29 cellular contexts compared by ENCODE assay signal in genomic region chr11:32817181-32817842, GRCh38. TPM values are rescaled to one million over a fixed set of nuclear protein-coding genes. Genes with fewer than 3 reads are reported as not detected.
DNase-seq lines count a peak whose midpoint lies in the region; ATAC-seq, FAIRE-seq and TF ChIP-seq lines count a peak whose summit lies in the region.
"Had no signal": no experiment of that assay in that cellular context is flagged by ENCODE, and none has a peak within 500 bp of the region (broad histone marks: within the 10 kb centered on the region; RNA-seq: fewer than 3 reads in every experiment).

No MANE protein-coding gene starts in this region.

- no peak overlapping the region for H3K27ac ChIP-seq in astrocyte (ENCODE audit: low read depth, low read length)
- H3K27ac ChIP-seq: left ventricle myocardium inferior, right lobe of liver had no signal

- no peaks in the 10 kb centered on the region for H3K79me2 ChIP-seq in astrocyte (ENCODE audit: insufficient read depth, low read length)

- H3K4me1 Mint-ChIP-seq in activated naive CD4-positive, alpha-beta T cell treated with anti-CD3 and anti-CD28 coated beads, Interleukin-2, amount 50 U/mL, for 24 hours = peaks cover 18% of the 10 kb centered on the region
- H3K4me1 Mint-ChIP-seq in activated naive CD4-positive, alpha-beta T cell treated with anti-CD3 and anti-CD28 coated beads for 36 hours (ENCODE audit: low read depth) = peaks cover 22% of the 10 kb centered on the region
- no peaks in the 10 kb centered on the region for H3K4me1 Mint-ChIP-seq in astrocyte (ENCODE audit: low read depth, unreplicated experiment)
- H3K4me1 Mint-ChIP-seq in stimulated activated effector memory CD8-positive, alpha-beta T cell treated with anti-CD3 and anti-CD28 coated beads, Interleukin-12 subunit alpha, Interleukin-12 subunit beta, amount 100 ng/mL, for 72 hours = peaks cover 8% of the 10 kb centered on the region
- H3K4me1 Mint-ChIP-seq: activated B cell treated with CpG ODN at 0.5 μM for 24 hours, endodermal cell, naive B cell had no signal

- H3K27me3 Mint-ChIP-seq in activated naive CD4-positive, alpha-beta T cell treated with anti-CD3 and anti-CD28 coated beads, Interleukin-2, amount 50 U/mL, for 24 hours = no peaks in the 10 kb centered on the region
- peaks cover 7% of the 10 kb centered on the region for H3K27me3 Mint-ChIP-seq in activated naive CD4-positive, alpha-beta T cell treated with anti-CD3 and anti-CD28 coated beads for 36 hours (ENCODE audit: low read depth)
- H3K27me3 Mint-ChIP-seq in astrocyte (ENCODE audit: low read depth, unreplicated experiment) = peaks cover 2% of the 10 kb centered on the region
- H3K27me3 Mint-ChIP-seq: activated B cell treated with CpG ODN at 0.5 μM for 24 hours; dendritic cell treated with granulocyte-macrophage colony-stimulating factor and Interleukin-4, amounts not matched to agents 40 ng/mL and 50 ng/mL, for 4 days had no signal

- H3K36me3 Mint-ChIP-seq in activated naive CD4-positive, alpha-beta T cell treated with anti-CD3 and anti-CD28 coated beads, Interleukin-2, amount 50 U/mL, for 24 hours = no peaks in the 10 kb centered on the region
- H3K36me3 Mint-ChIP-seq in activated naive CD4-positive, alpha-beta T cell treated with anti-CD3 and anti-CD28 coated beads for 36 hours (ENCODE audit: low read depth) = no peaks in the 10 kb centered on the region
- no peaks in the 10 kb centered on the region for H3K36me3 Mint-ChIP-seq in astrocyte (ENCODE audit: low read depth, unreplicated experiment)
- no peaks in the 10 kb centered on the region for H3K36me3 Mint-ChIP-seq in stimulated activated effector memory CD8-positive, alpha-beta T cell treated with anti-CD3 and anti-CD28 coated beads, Interleukin-12 subunit alpha, Interleukin-12 subunit beta, amount 100 ng/mL, for 72 hours
- H3K36me3 Mint-ChIP-seq: activated CD4-positive, alpha-beta memory T cell treated with anti-CD3 and anti-CD28 coated beads for 36 hours; naive B cell had no signal

- no peak overlapping the region for H2AFZ ChIP-seq in astrocyte (ENCODE audit: low read depth, low read length)

- no peaks in the 10 kb centered on the region for H3K9me3 ChIP-seq in astrocyte (ENCODE audit: insufficient read depth, low read depth, low read length)
- H3K9me3 ChIP-seq: left ventricle myocardium inferior, MG63, right lobe of liver had no signal

- ATAC-seq in stimulated activated effector memory CD8-positive, alpha-beta T cell treated with anti-CD3 and anti-CD28 coated beads, Interleukin-12 subunit alpha, Interleukin-12 subunit beta, amount 100 ng/mL, for 72 hours = peak; percentile 86
- no peak for ATAC-seq in HG03097 (IDR thresholded peaks at IDR 0.05; ENCODE audit: low FRiP score, unreplicated experiment)
- ATAC-seq: right lobe of liver had no signal

- no peak overlapping the region for H3K4me3 Mint-ChIP-seq in activated naive CD4-positive, alpha-beta T cell treated with anti-CD3 and anti-CD28 coated beads, Interleukin-2, amount 50 U/mL, for 24 hours
- no peak overlapping the region for H3K4me3 Mint-ChIP-seq in activated naive CD4-positive, alpha-beta T cell treated with anti-CD3 and anti-CD28 coated beads for 36 hours
- no peak overlapping the region for H3K4me3 Mint-ChIP-seq in astrocyte (ENCODE audit: unreplicated experiment)
- H3K4me3 Mint-ChIP-seq in stimulated activated effector memory CD8-positive, alpha-beta T cell treated with anti-CD3 and anti-CD28 coated beads, Interleukin-12 subunit alpha, Interleukin-12 subunit beta, amount 100 ng/mL, for 72 hours = no peak overlapping the region
- H3K4me3 Mint-ChIP-seq: activated B cell treated with CpG ODN at 0.5 μM for 24 hours; activated CD4-positive, alpha-beta memory T cell treated with anti-CD3 and anti-CD28 coated beads for 36 hours; central memory CD8-positive, alpha-beta T cell; dendritic cell treated with granulocyte-macrophage colony-stimulating factor and Interleukin-4, amounts not matched to agents 40 ng/mL and 50 ng/mL, for 4 days; endodermal cell; naive B cell had no signal

- no peaks in the 10 kb centered on the region for H3K4me1 ChIP-seq in astrocyte (ENCODE audit: insufficient read depth, low read length)
- H3K4me1 ChIP-seq: left ventricle myocardium inferior had no signal

- no peak for FAIRE-seq in astrocyte (lab: Jason Lieb, UNC)

- CTCF ChIA-PET in activated naive CD4-positive, alpha-beta T cell treated with anti-CD3 and anti-CD28 coated beads for 36 hours (lab: Charles Lee) = no interaction called here

- H3K27ac Mint-ChIP-seq in activated naive CD4-positive, alpha-beta T cell treated with anti-CD3 and anti-CD28 coated beads, Interleukin-2, amount 50 U/mL, for 24 hours = peak overlapping the region; percentile 0
- H3K27ac Mint-ChIP-seq in activated naive CD4-positive, alpha-beta T cell treated with anti-CD3 and anti-CD28 coated beads for 36 hours = no peak overlapping the region
- no peak overlapping the region for H3K27ac Mint-ChIP-seq in astrocyte (ENCODE audit: unreplicated experiment)
- H3K27ac Mint-ChIP-seq in stimulated activated effector memory CD8-positive, alpha-beta T cell treated with anti-CD3 and anti-CD28 coated beads, Interleukin-12 subunit alpha, Interleukin-12 subunit beta, amount 100 ng/mL, for 72 hours = no peak overlapping the region
- H3K27ac Mint-ChIP-seq: activated B cell treated with CpG ODN at 0.5 μM for 24 hours; activated CD4-positive, alpha-beta memory T cell treated with anti-CD3 and anti-CD28 coated beads for 36 hours; dendritic cell treated with granulocyte-macrophage colony-stimulating factor and Interleukin-4, amounts not matched to agents 40 ng/mL and 50 ng/mL, for 4 days; endodermal cell; naive B cell; progenitor cell of endocrine pancreas had no signal

- H3K27me3 ChIP-seq in astrocyte (ENCODE audit: insufficient read depth, low read length) = peaks cover 2% of the 10 kb centered on the region
- H3K27me3 ChIP-seq: MG63, right lobe of liver had no signal

- H4K20me1 ChIP-seq in astrocyte (ENCODE audit: insufficient read depth, low read length) = no peaks in the 10 kb centered on the region

- intact Hi-C loops in activated naive CD4-positive, alpha-beta T cell treated with anti-CD3 and anti-CD28 coated beads for 36 hours (cut with micrococcal nuclease) = loop anchor here (1.0 kb wide), 1 partner anchor 194 kb away; no protein-coding TSS in a partner anchor

- DNase-seq in activated naive CD4-positive, alpha-beta T cell treated with anti-CD3 and anti-CD28 coated beads for 36 hours = no peak
- DNase-seq in M059J (ENCODE audit: low read depth) = peak; percentile 72
- DNase-seq in astrocyte (ENCODE audit: low read depth) = peak; percentile 42
- no peak for DNase-seq in stimulated activated effector memory CD8-positive, alpha-beta T cell treated with anti-CD3 and anti-CD28 coated beads, Interleukin-12 subunit alpha, Interleukin-12 subunit beta, amount 100 ng/mL, for 72 hours (ENCODE audit: low spot score in 2 of 2)
- no peak for DNase-seq in LoVo (ENCODE audit: low spot score)
- no peak for DNase-seq in GOT3 (lab: John Stamatoyannopoulos, UW)
- DNase-seq: activated B cell treated with CpG ODN at 0.5 μM for 24 hours; activated CD4-positive, alpha-beta memory T cell treated with anti-CD3 and anti-CD28 coated beads for 36 hours; activated naive CD4-positive, alpha-beta T cell; aorta; endodermal cell; left ventricle myocardium inferior; MG63; naive B cell; NCI-H1417; NCI-H2081; NCI-H446; NCI-H774; right lobe of liver; stimulated activated CD4-positive, alpha-beta T cell treated with anti-CD3 and anti-CD28 coated beads, Interleukin-2, amount 100 ng/mL, for 48 hours; T1000 had no signal

- no peak overlapping the region for H3K4me2 ChIP-seq in astrocyte (ENCODE audit: low read length)

- H3K9ac ChIP-seq in astrocyte (ENCODE audit: low read length) = no peak overlapping the region

- no peaks in the 10 kb centered on the region for H3K36me3 ChIP-seq in astrocyte (ENCODE audit: insufficient read depth, low read length)
- H3K36me3 ChIP-seq: left ventricle myocardium inferior, MG63, right lobe of liver had no signal

- no peaks in the 10 kb centered on the region for H3K9me3 Mint-ChIP-seq in activated naive CD4-positive, alpha-beta T cell treated with anti-CD3 and anti-CD28 coated beads, Interleukin-2, amount 50 U/mL, for 24 hours
- no peaks in the 10 kb centered on the region for H3K9me3 Mint-ChIP-seq in activated naive CD4-positive, alpha-beta T cell treated with anti-CD3 and anti-CD28 coated beads for 36 hours
- no peaks in the 10 kb centered on the region for H3K9me3 Mint-ChIP-seq in astrocyte (ENCODE audit: unreplicated experiment)
- H3K9me3 Mint-ChIP-seq in stimulated activated effector memory CD8-positive, alpha-beta T cell treated with anti-CD3 and anti-CD28 coated beads, Interleukin-12 subunit alpha, Interleukin-12 subunit beta, amount 100 ng/mL, for 72 hours = no peaks in the 10 kb centered on the region
- H3K9me3 Mint-ChIP-seq: activated B cell treated with CpG ODN at 0.5 μM for 24 hours; activated CD4-positive, alpha-beta memory T cell treated with anti-CD3 and anti-CD28 coated beads for 36 hours; central memory CD8-positive, alpha-beta T cell; dendritic cell treated with granulocyte-macrophage colony-stimulating factor and Interleukin-4, amounts not matched to agents 40 ng/mL and 50 ng/mL, for 4 days; endodermal cell; naive B cell had no signal

- no peak for TF ChIP-seq CTCF in astrocyte (IDR thresholded peaks at IDR 0.05; ENCODE audit: insufficient read depth, low read depth, low read length)

- no peak overlapping the region for H3K4me3 ChIP-seq in astrocyte (ENCODE audit: insufficient read depth, low read depth, low read length)
- H3K4me3 ChIP-seq: left ventricle myocardium inferior, MG63, right lobe of liver had no signal

RNA-seq across cellular contexts. Expression of gene PRRG4, which starts 12.4 kb away (rescaled TPM):
- under 1 TPM; 0.15 to 0.19 TPM for total RNA-seq in activated naive CD4-positive, alpha-beta T cell treated with anti-CD3 and anti-CD28 coated beads for 36 hours
- 4.4 and 4.7 TPM in 2 replicates for total RNA-seq in M059J (2014; rRNA removed; shearing (Covaris generic))
- 0.14 and 0.45 TPM in 2 replicates for total RNA-seq in astrocyte

RNA-seq across cellular contexts. Expression of gene CCDC73, which starts 22.9 kb away (rescaled TPM):
- total RNA-seq in activated naive CD4-positive, alpha-beta T cell treated with anti-CD3 and anti-CD28 coated beads for 36 hours = not detected
- total RNA-seq in M059J (2014; rRNA removed; shearing (Covaris generic)) = not detected in 2 replicates
- not detected in 2 replicates for total RNA-seq in astrocyte
- total RNA-seq: activated CD4-positive, alpha-beta memory T cell treated with anti-CD3 and anti-CD28 coated beads for 36 hours; aorta; endodermal cell; G401; H4; HT-29; left ventricle myocardium inferior; progenitor cell of endocrine pancreas had no signal

Comparison
In these comparisons a context has a peak if more than half of its experiments do, and no peak if none do; other contexts are left out.
1. DNase-seq: peak in M059J (single experiment) and astrocyte (single experiment); none in activated naive CD4-positive, alpha-beta T cell treated with anti-CD3 and anti-CD28 coated beads for 36 hours (single experiment), stimulated activated effector memory CD8-positive, alpha-beta T cell treated with anti-CD3 and anti-CD28 coated beads, Interleukin-12 subunit alpha, Interleukin-12 subunit beta, amount 100 ng/mL, for 72 hours (0 of 2), LoVo (single experiment) and GOT3 (single experiment).